Comparison of ENCODE assay signal across 1 cellular context in the genomic region with DNA sequence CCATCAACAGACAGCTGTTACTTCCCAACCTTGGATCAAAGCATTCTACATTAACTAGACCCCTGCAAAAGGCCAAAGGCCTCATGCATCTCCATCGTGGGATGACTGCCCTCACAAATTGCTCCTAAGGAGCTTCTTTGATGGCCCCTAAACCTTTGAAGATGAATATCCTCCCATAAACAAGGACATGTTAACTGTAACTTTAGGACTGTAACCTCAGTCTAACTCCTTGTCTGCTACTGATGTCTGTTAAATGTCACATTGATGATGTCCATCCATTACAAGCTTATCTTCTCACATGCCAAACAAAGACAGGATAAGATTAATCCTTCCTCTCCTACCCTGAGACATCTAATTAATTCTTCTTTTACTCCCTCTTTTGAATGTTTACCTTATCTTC.
TF ChIP-seq lines count a peak whose summit lies in the region.

No MANE protein-coding gene starts in this region.

TF ChIP-seq in SK-N-SH, 30 proteins besides CTCF, POLR2A, EP300 and RAD21 (continued from another document):
- no peak for TF ChIP-seq RXRA (IDR thresholded peaks at IDR 0.05; ENCODE audit: borderline replicate concordance, low read depth)
- no peak for TF ChIP-seq USF1 (IDR thresholded peaks at IDR 0.05; ENCODE audit: borderline replicate concordance, low read depth)
- TF ChIP-seq TEAD4 (IDR thresholded peaks at IDR 0.05; ENCODE audit: borderline replicate concordance, insufficient read depth) = no peak
- no peak for TF ChIP-seq ELF1 (IDR thresholded peaks at IDR 0.05)
- no peak for TF ChIP-seq SIN3A (IDR thresholded peaks at IDR 0.05; ENCODE audit: borderline replicate concordance, low read depth, low read length)
- TF ChIP-seq GABPA (IDR thresholded peaks at IDR 0.05; ENCODE audit: low read depth) = no peak
- TF ChIP-seq GATA2 (CRISPR knock-in tag; IDR thresholded peaks at IDR 0.05) = peak; percentile 74
- TF ChIP-seq, protein P1, sequence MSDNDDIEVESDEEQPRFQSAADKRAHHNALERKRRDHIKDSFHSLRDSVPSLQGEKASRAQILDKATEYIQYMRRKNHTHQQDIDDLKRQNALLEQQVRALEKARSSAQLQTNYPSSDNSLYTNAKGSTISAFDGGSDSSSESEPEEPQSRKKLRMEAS (IDR thresholded peaks at IDR 0.05; ENCODE audit: low read depth) = no peak
- no peak for TF ChIP-seq FOXJ3 (CRISPR knock-in tag; IDR thresholded peaks at IDR 0.05)
- TF ChIP-seq SMC3 (IDR thresholded peaks at IDR 0.05; ENCODE audit: low read depth, low read length) = no peak
- TF ChIP-seq MEF2A (IDR thresholded peaks at IDR 0.05; ENCODE audit: borderline replicate concordance, low read depth) = no peak
- TF ChIP-seq TCF12 (IDR thresholded peaks at IDR 0.05) = peak; percentile 33; the same call in 1 of the 2 replicates
- TF ChIP-seq JUND (IDR thresholded peaks at IDR 0.05) = no peak
- no peak for TF ChIP-seq NFIC (IDR thresholded peaks at IDR 0.05; ENCODE audit: borderline replicate concordance)
- no peak for TF ChIP-seq YY1 (IDR thresholded peaks at IDR 0.05; ENCODE audit: low read depth)
- no peak for TF ChIP-seq NRF1 (IDR thresholded peaks at IDR 0.05; ENCODE audit: low read depth, low read length)
- no peak for TF ChIP-seq POLR2AphosphoS5 (IDR thresholded peaks at IDR 0.05; ENCODE audit: low read depth, low read length)
- TF ChIP-seq FOXM1 (IDR thresholded peaks at IDR 0.05; ENCODE audit: low read depth) = no peak
- no peak for TF ChIP-seq MXI1 (IDR thresholded peaks at IDR 0.05; ENCODE audit: low read depth, low read length)
- TF ChIP-seq, protein P2, sequence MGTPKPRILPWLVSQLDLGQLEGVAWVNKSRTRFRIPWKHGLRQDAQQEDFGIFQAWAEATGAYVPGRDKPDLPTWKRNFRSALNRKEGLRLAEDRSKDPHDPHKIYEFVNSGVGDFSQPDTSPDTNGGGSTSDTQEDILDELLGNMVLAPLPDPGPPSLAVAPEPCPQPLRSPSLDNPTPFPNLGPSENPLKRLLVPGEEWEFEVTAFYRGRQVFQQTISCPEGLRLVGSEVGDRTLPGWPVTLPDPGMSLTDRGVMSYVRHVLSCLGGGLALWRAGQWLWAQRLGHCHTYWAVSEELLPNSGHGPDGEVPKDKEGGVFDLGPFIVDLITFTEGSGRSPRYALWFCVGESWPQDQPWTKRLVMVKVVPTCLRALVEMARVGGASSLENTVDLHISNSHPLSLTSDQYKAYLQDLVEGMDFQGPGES (IDR thresholded peaks at IDR 0.05; ENCODE audit: low read depth, low read length) = no peak
- no peak for TF ChIP-seq TAF1 (IDR thresholded peaks at IDR 0.05; ENCODE audit: borderline replicate concordance, low read depth, low read length)
- TF ChIP-seq, protein P3, sequence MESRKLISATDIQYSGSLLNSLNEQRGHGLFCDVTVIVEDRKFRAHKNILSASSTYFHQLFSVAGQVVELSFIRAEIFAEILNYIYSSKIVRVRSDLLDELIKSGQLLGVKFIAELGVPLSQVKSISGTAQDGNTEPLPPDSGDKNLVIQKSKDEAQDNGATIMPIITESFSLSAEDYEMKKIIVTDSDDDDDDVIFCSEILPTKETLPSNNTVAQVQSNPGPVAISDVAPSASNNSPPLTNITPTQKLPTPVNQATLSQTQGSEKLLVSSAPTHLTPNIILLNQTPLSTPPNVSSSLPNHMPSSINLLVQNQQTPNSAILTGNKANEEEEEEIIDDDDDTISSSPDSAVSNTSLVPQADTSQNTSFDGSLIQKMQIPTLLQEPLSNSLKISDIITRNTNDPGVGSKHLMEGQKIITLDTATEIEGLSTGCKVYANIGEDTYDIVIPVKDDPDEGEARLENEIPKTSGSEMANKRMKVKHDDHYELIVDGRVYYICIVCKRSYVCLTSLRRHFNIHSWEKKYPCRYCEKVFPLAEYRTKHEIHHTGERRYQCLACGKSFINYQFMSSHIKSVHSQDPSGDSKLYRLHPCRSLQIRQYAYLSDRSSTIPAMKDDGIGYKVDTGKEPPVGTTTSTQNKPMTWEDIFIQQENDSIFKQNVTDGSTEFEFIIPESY (IDR thresholded peaks at IDR 0.05; ENCODE audit: borderline replicate concordance, low read depth) = no peak
- no peak for TF ChIP-seq RFX5 (IDR thresholded peaks at IDR 0.05; ENCODE audit: low read length)
